Comparison of ENCODE assay signal across 1 cellular context in genomic region chr9:79745752-79746336, GRCh38.
TF ChIP-seq lines count a peak whose summit lies in the region.

No MANE protein-coding gene starts in this region.

TF ChIP-seq in WTC11, 78 proteins besides CTCF, POLR2A, EP300 and RAD21 (continued from another document):
- TF ChIP-seq AR (CRISPR knock-in tag; IDR thresholded peaks at IDR 0.05) (no peak), JUN (CRISPR knock-in tag; IDR thresholded peaks at IDR 0.05) (no peak), NFATC4 (CRISPR knock-in tag; IDR thresholded peaks at IDR 0.05) (no peak), ZNF121 (CRISPR knock-in tag; IDR thresholded peaks at IDR 0.05) (no peak), OVOL2 (CRISPR knock-in tag; IDR thresholded peaks at IDR 0.05; ENCODE audit: borderline replicate concordance) (no peak), NR1H2 (CRISPR knock-in tag; IDR thresholded peaks at IDR 0.05) (no peak), ZBTB43 (CRISPR knock-in tag; IDR thresholded peaks at IDR 0.05) (no peak), TEAD4 (CRISPR knock-in tag; IDR thresholded peaks at IDR 0.05) (no peak)
- TF ChIP-seq, protein P1, sequence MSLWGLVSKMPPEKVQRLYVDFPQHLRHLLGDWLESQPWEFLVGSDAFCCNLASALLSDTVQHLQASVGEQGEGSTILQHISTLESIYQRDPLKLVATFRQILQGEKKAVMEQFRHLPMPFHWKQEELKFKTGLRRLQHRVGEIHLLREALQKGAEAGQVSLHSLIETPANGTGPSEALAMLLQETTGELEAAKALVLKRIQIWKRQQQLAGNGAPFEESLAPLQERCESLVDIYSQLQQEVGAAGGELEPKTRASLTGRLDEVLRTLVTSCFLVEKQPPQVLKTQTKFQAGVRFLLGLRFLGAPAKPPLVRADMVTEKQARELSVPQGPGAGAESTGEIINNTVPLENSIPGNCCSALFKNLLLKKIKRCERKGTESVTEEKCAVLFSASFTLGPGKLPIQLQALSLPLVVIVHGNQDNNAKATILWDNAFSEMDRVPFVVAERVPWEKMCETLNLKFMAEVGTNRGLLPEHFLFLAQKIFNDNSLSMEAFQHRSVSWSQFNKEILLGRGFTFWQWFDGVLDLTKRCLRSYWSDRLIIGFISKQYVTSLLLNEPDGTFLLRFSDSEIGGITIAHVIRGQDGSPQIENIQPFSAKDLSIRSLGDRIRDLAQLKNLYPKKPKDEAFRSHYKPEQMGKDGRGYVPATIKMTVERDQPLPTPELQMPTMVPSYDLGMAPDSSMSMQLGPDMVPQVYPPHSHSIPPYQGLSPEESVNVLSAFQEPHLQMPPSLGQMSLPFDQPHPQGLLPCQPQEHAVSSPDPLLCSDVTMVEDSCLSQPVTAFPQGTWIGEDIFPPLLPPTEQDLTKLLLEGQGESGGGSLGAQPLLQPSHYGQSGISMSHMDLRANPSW (CRISPR knock-in tag; conservative IDR thresholded peaks at IDR 0.05; ENCODE audit: low read depth), result no peak
TF ChIP-seq in WTC11: peak in this region for 0.
